16 cellular contexts compared by ENCODE assay signal in genomic region chr16:68636064-68636551, GRCh38. TPM values are rescaled to one million over a fixed set of nuclear protein-coding genes. Genes with fewer than 3 reads are reported as not detected.
DNase-seq lines count a peak whose midpoint lies in the region; ATAC-seq, FAIRE-seq and TF ChIP-seq lines count a peak whose summit lies in the region.
"Had no signal": no experiment of that assay in that cellular context is flagged by ENCODE, and none has a peak within 500 bp of the region (broad histone marks: within the 10 kb centered on the region; RNA-seq: fewer than 3 reads in every experiment).

No MANE protein-coding gene starts in this region.

- BruUV-seq in Calu3 (replicated peaks; lab: Mats Ljungman, UMichigan), result no TSS peak

- H3K27ac ChIP-seq in RWPE2 (ENCODE audit: poor library complexity, severe bottlenecking) (peak overlapping the region; percentile 96), pancreas (peak overlapping the region in 1 of 4 donors; percentile 3), right cardiac atrium (ENCODE audit: low read length) (no peak overlapping the region), psoas muscle (no peak overlapping the region)
- H3K27ac ChIP-seq: upper lobe of left lung had no signal

- H3K9me3 ChIP-seq in RWPE2 (ENCODE audit: severe bottlenecking) (no peaks in the 10 kb centered on the region), pancreas (no peaks in the 10 kb centered on the region), right cardiac atrium (ENCODE audit: control insufficient read depth, low read length) (no peaks in the 10 kb centered on the region), psoas muscle (no peaks in the 10 kb centered on the region)
- H3K9me3 ChIP-seq: upper lobe of left lung had no signal

- H3K27me3 ChIP-seq in RWPE2 (ENCODE audit: insufficient read depth, poor library complexity, severe bottlenecking) (no peaks in the 10 kb centered on the region), pancreas (no peaks in the 10 kb centered on the region), right cardiac atrium (ENCODE audit: control insufficient read depth, insufficient read depth) (no peaks in the 10 kb centered on the region), psoas muscle (ENCODE audit: insufficient read depth in 3 of 3, low read length in 2 of 3) (no peaks in the 10 kb centered on the region)
- H3K27me3 ChIP-seq: upper lobe of left lung had no signal

- H3K4me1 Mint-ChIP-seq in Calu3 (ENCODE audit: low read depth, unreplicated experiment), result peaks cover 23% of the 10 kb centered on the region

- H3K4me1 ChIP-seq in RWPE2 (ENCODE audit: insufficient read depth, poor library complexity, severe bottlenecking), result peaks cover 23% of the 10 kb centered on the region
- no peaks in the 10 kb centered on the region for H3K4me1 ChIP-seq in pancreas
- H3K4me1 ChIP-seq in right cardiac atrium (ENCODE audit: control insufficient read depth, insufficient read depth, low read length), result no peaks in the 10 kb centered on the region
- H3K4me1 ChIP-seq in psoas muscle, result no peaks in the 10 kb centered on the region
- H3K4me1 ChIP-seq: upper lobe of left lung had no signal

- H3K9me3 Mint-ChIP-seq in Calu3 (ENCODE audit: low read depth, unreplicated experiment), result peaks cover 2% of the 10 kb centered on the region
- H3K9me3 Mint-ChIP-seq: activated T-cell treated with anti-CD3 and anti-CD28 coated beads, Interleukin-2, amount 50 U/mL, for 72 hours had no signal

- peaks cover 9% of the 10 kb centered on the region for H3K36me3 Mint-ChIP-seq in Calu3 (ENCODE audit: insufficient read depth, unreplicated experiment)

- H3K27ac Mint-ChIP-seq in Calu3 (ENCODE audit: unreplicated experiment), result peak overlapping the region; percentile 3
- H3K27ac Mint-ChIP-seq: activated T-cell treated with anti-CD3 and anti-CD28 coated beads, Interleukin-2, amount 50 U/mL, for 72 hours had no signal

- H3K27me3 Mint-ChIP-seq in Calu3 (ENCODE audit: unreplicated experiment), result no peaks in the 10 kb centered on the region

- no peak for TF ChIP-seq CTCF in Calu3 (IDR thresholded peaks at IDR 0.05; ENCODE audit: unreplicated experiment)
- TF ChIP-seq CTCF in RWPE2 (IDR thresholded peaks at IDR 0.05; ENCODE audit: poor library complexity, severe bottlenecking), result no peak
- TF ChIP-seq CTCF in pancreas (IDR thresholded peaks at IDR 0.05), result no peak
- TF ChIP-seq CTCF in psoas muscle (IDR thresholded peaks at IDR 0.05), result no peak

- ATAC-seq in RWPE2 (ENCODE audit: low read depth), result peak; percentile 89
- peak in 3 of 4 donors; percentile 56 to 75 (median 74) for ATAC-seq in pancreas
- ATAC-seq in right cardiac atrium, result no peak
- ATAC-seq in psoas muscle, result no peak
- ATAC-seq in HG03280 (IDR thresholded peaks at IDR 0.05; ENCODE audit: unreplicated experiment), result no peak

- H3K36me3 ChIP-seq in RWPE2 (ENCODE audit: low read depth) (no peaks in the 10 kb centered on the region), pancreas (no peaks in the 10 kb centered on the region), psoas muscle (ENCODE audit: insufficient read depth in 1 of 2, low read depth in 1 of 2) (no peaks in the 10 kb centered on the region)
- H3K36me3 ChIP-seq: upper lobe of left lung had no signal

- 23 to 30% methylated on average over 12 of the region's 12 CpGs for WGBS in pancreas, 2 donors
- WGBS in right cardiac atrium, result 51% methylated on average over 12 of the region's 12 CpGs
- 51 to 55% (median 52%) methylated on average over 12 of the region's 12 CpGs for WGBS in psoas muscle, 3 donors

- H3K4me3 Mint-ChIP-seq in Calu3 (ENCODE audit: low read depth, unreplicated experiment), result peak overlapping the region; percentile 13
- H3K4me3 Mint-ChIP-seq: activated T-cell treated with anti-CD3 and anti-CD28 coated beads, Interleukin-2, amount 50 U/mL, for 72 hours had no signal

- CTCF ChIA-PET in Calu3 (lab: Charles Lee), result interaction anchor here (0.5 to 2.2 kb wide), 6 partner anchors 13 to 760 kb away, joined by 4 to 10 read pairs (median 4); no protein-coding TSS in a partner anchor

- intact Hi-C loops in Calu3 (cut with micrococcal nuclease; ENCODE audit: unreplicated experiment) (no loop called here), pancreas (cut with DNase I) (no loop called here), right cardiac atrium (cut with DNase I) (loop anchor here in 1 of 4 donors (10.0 kb wide), 1 partner anchor 399 kb away; no protein-coding TSS in a partner anchor), psoas muscle (cut with DNase I) (no loop called here)

- DNase-seq in Calu3 (peak; percentile 43), RWPE2 (ENCODE audit: low spot score) (peak; percentile 90), islet precursor cell (peak; percentile 65), pancreas (peak in 1 of 6 donors; percentile 8), right cardiac atrium (no peak), psoas muscle (no peak)
- DNase-seq in stimulated activated naive CD4-positive, alpha-beta T cell treated with Interleukin-2 at 50 U/mL for 16 hours (lab: John Stamatoyannopoulos, UW), result no peak
- DNase-seq: activated CD4-positive, alpha-beta T cell treated with anti-CD3 and anti-CD28 coated beads, Interleukin-2, amount 50 U/mL, for 48 hours; activated T-cell treated with anti-CD3 and anti-CD28 coated beads, Interleukin-2, amount 50 U/mL, for 72 hours; GF-D8; MV-4-11; NCI-H69; retina; upper lobe of left lung had no signal

- H3K4me3 ChIP-seq in RWPE2 (ENCODE audit: severe bottlenecking), result no peak overlapping the region
- H3K4me3 ChIP-seq in pancreas, result no peak overlapping the region
- H3K4me3 ChIP-seq in right cardiac atrium (ENCODE audit: low read length), result no peak overlapping the region
- H3K4me3 ChIP-seq in psoas muscle, result no peak overlapping the region
- H3K4me3 ChIP-seq: upper lobe of left lung had no signal

- no peak for FAIRE-seq in pancreas (lab: Jason Lieb, UNC)

RNA-seq across cellular contexts. Expression of gene CDH3, which starts 9.0 kb away (rescaled TPM):
- total RNA-seq in Calu3 (2022) (31.4 and 41.7 TPM in 2 replicates), pancreas (1 to 10 TPM in 5 of 6 donors, under 1 TPM in 1; 0.39 to 5.2 (median 1.4) TPM), right cardiac atrium (under 1 TPM in 3 of 4 donors, not detected in 1; 0.14 to 0.29 (median 0.25) TPM), psoas muscle (not detected)
- polyA plus RNA-seq in pancreas (under 1 TPM; 0.30 to 0.47 TPM), right cardiac atrium (0.09 TPM), psoas muscle (under 1 TPM in 2 of 3 donors, not detected in 1; 0.05 to 0.21 TPM)
- polyA plus RNA-seq: AG04450 had no signal

Comparison
In these comparisons a context has a peak if more than half of its experiments do, and no peak if none do; other contexts are left out.
1. DNase-seq: peak in Calu3 (single experiment), RWPE2 (single experiment) and islet precursor cell (single experiment); none in stimulated activated naive CD4-positive, alpha-beta T cell treated with Interleukin-2 at 50 U/mL for 16 hours (single experiment), right cardiac atrium (0 of 3) and psoas muscle (0 of 2).
2. ATAC-seq: peak in RWPE2 (single experiment) and pancreas (3 of 4); none in right cardiac atrium (0 of 2), psoas muscle (0 of 4) and HG03280 (single experiment).